ENCODE assay signal across 31 cellular contexts in genomic region chr20:52601295-52601971, GRCh38.
DNase-seq lines count a peak whose midpoint lies in the region; FAIRE-seq and TF ChIP-seq lines count a peak whose summit lies in the region.
"Had no signal": no experiment of that assay in that cellular context is flagged by ENCODE, and none has a peak within 500 bp of the region (broad histone marks: within the 10 kb centered on the region; RNA-seq: fewer than 3 reads in every experiment).

No MANE protein-coding gene starts in this region.

- no peak for FAIRE-seq in GM12892 (lab: Jason Lieb, UNC)
- FAIRE-seq: GM12891 had no signal

- no peak for TF ChIP-seq POLR2A in GM12892 (IDR thresholded peaks at IDR 0.05; ENCODE audit: low read depth, low read length)

- no peak for TF ChIP-seq CTCF in fibroblast of mammary gland (conservative IDR thresholded peaks at IDR 0.05; ENCODE audit: control insufficient read depth, insufficient read depth, low read depth, low read length)

- H3K27ac ChIP-seq in substantia nigra (ENCODE audit: low read depth, low read length, poor library complexity, severe bottlenecking) = no peak overlapping the region
- H3K27ac ChIP-seq: 22Rv1, heart right ventricle, sigmoid colon, SJSA1, transverse colon, WERI-Rb-1 had no signal

- H3K4me3 ChIP-seq in fibroblast of mammary gland (ENCODE audit: control insufficient read depth, low read depth, low read length) = no peak overlapping the region
- H3K4me3 ChIP-seq: heart right ventricle, sigmoid colon, SJSA1, transverse colon had no signal

- DNase-seq in DMS 273 (lab: John Stamatoyannopoulos, UW; ENCODE audit: unreplicated experiment) (peak; percentile 9), DMS 273 treated with DMSO at 0.1 percent for 48 hours (lab: John Stamatoyannopoulos, UW) (no peak), MV-4-11 (lab: John Stamatoyannopoulos, UW) (peak; percentile 60), fibroblast of mammary gland (ENCODE audit: low read depth) (peak; percentile 88), NCI-H2171 (lab: John Stamatoyannopoulos, UW) (no peak), GM12892 (ENCODE audit: insufficient read length) (no peak), COLO829 (ENCODE audit: low spot score) (no peak), substantia nigra (lab: John Stamatoyannopoulos, UW) (no peak)
- DNase-seq: activated CD4-positive, alpha-beta T cell treated with anti-CD3 and anti-CD28 coated beads for 48 hours; activated naive CD4-positive, alpha-beta T cell treated with anti-CD3 and anti-CD28 coated beads, Interleukin-2, amount 50 U/mL, for 16 hours; CD4-positive, alpha-beta T cell; cerebellar nuclear complex; dermis blood vessel endothelial cell; DMS153; endodermal cell; foreskin melanocyte; heart right ventricle; KG1; naive B cell; NCI-H1436; NCI-H2081; NCI-H226; posterior cingulate gyrus; sigmoid colon; stimulated activated CD4-positive, alpha-beta T cell treated with anti-CD3 and anti-CD28 coated beads, Interleukin-4, amount 100 ng/mL, for 24 hours; T-helper 9 cell; transverse colon; WERI-Rb-1 had no signal

Comparison
In these comparisons a context has a peak if more than half of its experiments do, and no peak if none do; other contexts are left out.
1. DNase-seq: peak in DMS 273 (single experiment), MV-4-11 (single experiment) and fibroblast of mammary gland (single experiment); none in DMS 273 treated with DMSO at 0.1 percent for 48 hours (single experiment), NCI-H2171 (single experiment), GM12892 (single experiment), COLO829 (single experiment) and substantia nigra (0 of 49).